ENCODE assay signal across 6 cellular contexts in genomic region chr20:54543369-54543768, GRCh38.
"Had no signal": no experiment of that assay in that cellular context is flagged by ENCODE, and none has a peak within 500 bp of the region (broad histone marks: within the 10 kb centered on the region; RNA-seq: fewer than 3 reads in every experiment).

No MANE protein-coding gene starts in this region.

- H3K4me2 ChIP-seq: KMS-11 had no signal

- H3K4me3 ChIP-seq: K562 had no signal

- ATAC-seq: HepG2, K562 had no signal

- DNase-seq: KBM-7, KG1 had no signal

- H3K9ac ChIP-seq: KMS-11 had no signal

- H3K27ac ChIP-seq: HL-60, KMS-11 had no signal
